19 cellular contexts compared by ENCODE assay signal in the genomic region with DNA sequence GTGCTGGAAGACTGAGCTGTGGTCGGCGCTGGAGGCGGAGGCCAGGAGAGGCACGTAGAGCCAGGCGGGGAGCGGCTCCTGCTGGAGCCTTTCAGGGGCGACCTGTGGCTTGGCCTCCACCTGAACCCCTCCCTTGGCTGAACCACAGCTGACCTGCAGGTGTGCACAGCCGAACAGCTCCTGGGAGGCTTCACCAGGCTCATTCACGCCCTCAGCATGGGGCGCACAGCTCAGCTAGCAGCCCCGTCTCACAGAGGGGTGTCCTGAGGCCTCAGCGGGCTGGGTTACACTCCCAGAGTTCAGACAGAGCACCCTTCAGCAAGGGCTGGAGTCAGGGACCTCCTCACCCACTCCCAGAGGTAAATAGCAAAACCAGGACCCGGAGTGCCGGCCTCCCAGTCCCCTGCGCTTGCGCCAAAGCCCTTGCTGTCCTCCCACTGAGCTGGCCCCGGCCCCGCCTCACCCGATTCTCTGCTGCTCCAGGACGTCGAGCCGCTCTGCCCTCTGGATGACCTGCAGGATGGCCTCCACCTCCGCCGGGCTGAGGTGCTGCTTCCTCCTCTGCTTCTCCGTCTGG. TPM values are rescaled to one million over a fixed set of nuclear protein-coding genes. Genes with fewer than 3 reads are reported as not detected.
DNase-seq lines count a peak whose midpoint lies in the region; ATAC-seq, FAIRE-seq and TF ChIP-seq lines count a peak whose summit lies in the region.
"Had no signal": no experiment of that assay in that cellular context is flagged by ENCODE, and none has a peak within 500 bp of the region (broad histone marks: within the 10 kb centered on the region; RNA-seq: fewer than 3 reads in every experiment).

No MANE protein-coding gene starts in this region.

- DNase-seq in NCI-H2107 treated with DMSO at 0.1 percent for 48 hours (lab: John Stamatoyannopoulos, UW; ENCODE audit: unreplicated experiment) (peak; percentile 57), NCI-H2107 (lab: John Stamatoyannopoulos, UW) (no peak), K562 (ENCODE audit: extremely low read depth in 1 of 4, low spot score in 3 of 4) (no peak), left kidney (ENCODE audit: low read depth, low spot score) (peak; percentile 91), spleen (peak; percentile 74), NCI-H748 (lab: John Stamatoyannopoulos, UW; ENCODE audit: unreplicated experiment) (no peak)
- no peak for DNase-seq in stimulated activated naive CD8-positive, alpha-beta T cell treated with anti-CD3 and anti-CD28 coated beads, Interleukin-15, Interleukin-2, amounts not matched to agents 100 U/mL and 50 U/mL, for 24 hours
- no peak for DNase-seq in activated naive CD4-positive, alpha-beta T cell treated with Interleukin-2 at 50 U/mL for 16 hours
- DNase-seq: 8988T; activated CD8-positive, alpha-beta T cell treated with anti-CD3 and anti-CD28 coated beads, Interleukin-2, amount 10 ng/mL, durations not matched to agents 7 days and 5 days; amygdala; C1 segment of cervical spinal cord; DMS 273 treated with DMSO at 0.1 percent for 48 hours; NCI-H748 treated with DMSO at 0.1 percent for 48 hours; small intestine; thyroid gland had no signal

- H3K9me3 ChIP-seq in K562 (replicated peaks; ENCODE audit: control insufficient read depth, insufficient read depth, low read depth, low read length) (no peaks in the 10 kb centered on the region), spleen (no peaks in the 10 kb centered on the region)
- H3K9me3 ChIP-seq: thyroid gland had no signal

- H3K36me3 ChIP-seq in K562 (ENCODE audit: control insufficient read depth, insufficient read depth, low read length) (no peaks in the 10 kb centered on the region), spleen (peaks cover 0 to 52% (median 10%) of the 10 kb centered on the region in 6 donors)

- no peak for FAIRE-seq in K562 (lab: Jason Lieb, UNC)
- FAIRE-seq: small intestine had no signal

- no peak overlapping the region for H3K4me3 ChIP-seq in K562
- no peak overlapping the region for H3K4me3 ChIP-seq in spleen
- H3K4me3 ChIP-seq: thyroid gland had no signal

- in situ Hi-C loops in K562 (cut with MboI): no loop called here

- no peaks in the 10 kb centered on the region; the same call in 1 of the 2 replicates for H4K20me1 ChIP-seq in K562 (replicated peaks; ENCODE audit: control insufficient read depth, insufficient read depth, low read length)

- H3K4me1 ChIP-seq in K562 (replicated peaks in 1 of 2; ENCODE audit: control insufficient read depth in 2 of 2, insufficient read depth in 2 of 2, low read length in 2 of 2) (peaks cover 0 to 8% of the 10 kb centered on the region in 2 experiments; a peak in 1 of 5 replicates), spleen (no peaks in the 10 kb centered on the region)
- H3K4me1 ChIP-seq: thyroid gland had no signal

- CTCF ChIA-PET in K562 (lab: Yijun Ruan, JAX; ENCODE audit: low intra/inter-chr PET ratio): no interaction called here

- H3K4me2 ChIP-seq in K562 (ENCODE audit: insufficient read depth, low read length): no peak overlapping the region

- intact Hi-C loops in K562 (cut with micrococcal nuclease) (no loop called here), spleen (cut with DNase I; ENCODE audit: low total_unique reads) (no loop called here)

- H2AFZ ChIP-seq in K562 (ENCODE audit: low read depth, low read length): no peak overlapping the region

- H3K9ac ChIP-seq in K562 (ENCODE audit: insufficient read depth in 1 of 2, low read depth in 2 of 2, low read length in 2 of 2): no peak overlapping the region

- no peak for TF ChIP-seq EP300 in K562 (IDR thresholded peaks at IDR 0.05; ENCODE audit: low read length)

- BruUV-seq in K562 (replicated peaks; lab: Mats Ljungman, UMichigan): no TSS peak

- no peaks in the 10 kb centered on the region for H3K79me2 ChIP-seq in K562 (ENCODE audit: control insufficient read depth, insufficient read depth, low read length)

- ATAC-seq in K562: no peak
- no peak for ATAC-seq in stimulated activated naive CD8-positive, alpha-beta T cell treated with anti-CD3 and anti-CD28 coated beads, Interleukin-15, Interleukin-2, amounts not matched to agents 100 U/mL and 50 U/mL, for 24 hours
- ATAC-seq: activated CD8-positive, alpha-beta T cell treated with anti-CD3 and anti-CD28 coated beads, Interleukin-2, amount 10 ng/mL, durations not matched to agents 7 days and 5 days; HCT116; Panc1 had no signal

- TF ChIP-seq RAD21 in K562 (CRISPR knock-in tag; conservative IDR thresholded peaks at IDR 0.05 in 1 of 2, IDR thresholded peaks at IDR 0.05 in 1 of 2): no peak

- TF ChIP-seq CTCF in K562 (IDR thresholded peaks at IDR 0.05 in 2 of 3, conservative IDR thresholded peaks at IDR 0.05 in 1 of 3; ENCODE audit: insufficient read depth in 2 of 3, low read depth in 1 of 3, low read length in 3 of 3) (no peak), spleen (IDR thresholded peaks at IDR 0.05 in 8 of 11, conservative IDR thresholded peaks at IDR 0.05 in 3 of 11) (no peak)

- 0% methylated on average over 10 of the region's 25 CpGs for WGBS in K562 (ENCODE audit: insufficient coverage, low coverage, missing lambda C conversion rate)
- 77 to 88% (median 83%) methylated on average over 23 to 25 of the region's 25 CpGs for WGBS in spleen, 5 donors

- H3K27me3 ChIP-seq in K562 (ENCODE audit: control insufficient read depth in 2 of 2, insufficient read depth in 2 of 2, low read length in 2 of 2): peaks cover 0 to 44% of the 10 kb centered on the region in 2 experiments; a peak in 4 of 5 replicates
- no peaks in the 10 kb centered on the region for H3K27me3 ChIP-seq in spleen (replicated peaks in 1 of 7)
- H3K27me3 ChIP-seq: thyroid gland had no signal

- no peaks in the 10 kb centered on the region for H3K9me1 ChIP-seq in K562 (ENCODE audit: control insufficient read depth, insufficient read depth, low read length)

- POLR2A ChIA-PET in K562 (lab: Yijun Ruan, JAX): no interaction called here

- TF ChIP-seq POLR2A in K562 (conservative IDR thresholded peaks at IDR 0.05) (no peak), spleen (IDR thresholded peaks at IDR 0.05) (no peak)

- H3K27ac ChIP-seq in K562 (ENCODE audit: extremely low read depth, low read depth, low read length) (no peak overlapping the region), spleen (no peak overlapping the region)
- H3K27ac ChIP-seq: epithelial cell of prostate, thyroid gland had no signal

TF ChIP-seq in K562, 482 proteins besides CTCF, POLR2A, EP300 and RAD21:
- TF ChIP-seq GTF3C2 (IDR thresholded peaks at IDR 0.05; ENCODE audit: borderline replicate concordance, extremely low read depth, insufficient read length) (no peak), NRF1 (conservative IDR thresholded peaks at IDR 0.05 in 1 of 2, IDR thresholded peaks at IDR 0.05 in 1 of 2) (peak; percentile 48 to 65)

RNA-seq across cellular contexts. Expression of gene RPH3AL, which starts 31.7 kb away (rescaled TPM):
- total RNA-seq in K562 (2011; cell fraction: chromatin; rRNA removed; ENCODE audit: low replicate concordance): 2.4 and 4.9 TPM in 2 replicates
- total RNA-seq in K562 (2011; cell fraction: nucleolus; rRNA removed): 3.2 and 5.9 TPM in 2 replicates
- total RNA-seq in K562 (2011; cell fraction: nucleoplasm; rRNA removed): 1.5 and 3.0 TPM in 2 replicates
- total RNA-seq in K562 (2014; rRNA removed): 0.86 and 1.2 TPM in 2 replicates
- total RNA-seq in K562 (2014; rRNA removed; fragmentation: Illumina TruSeq; extraction: Trizol): 0.25 and 0.93 TPM in 2 replicates
- 0.29 and 0.38 TPM in 2 replicates for total RNA-seq in K562 (2015; rRNA removed; fragmentation: Illumina TruSeq; extraction: Trizol)
- total RNA-seq in K562 (2021): 1.7 and 2.3 TPM in 2 replicates
- polyA plus RNA-seq in K562 (2011; rRNA removed): 0.45 and 0.52 TPM in 2 replicates
- polyA plus RNA-seq in K562 (2011; cell fraction: cytosol; rRNA removed): 0.40 and 1.8 TPM in 2 replicates
- polyA plus RNA-seq in K562 (2011; cell fraction: nucleus; rRNA removed): 0.77 and 1.1 TPM in 2 replicates
- 1.1 and 2.7 TPM in 2 replicates for polyA plus RNA-seq in K562 (2012)
- polyA plus RNA-seq in K562 (2014; fragmentation: Illumina TruSeq; extraction: Trizol): 0.39 and 0.76 TPM in 2 replicates
- under 1 TPM; 0.18 to 0.20 TPM for polyA plus RNA-seq in K562 (2014; fragmentation: Nextera tagmentation; extraction: Ambion mirVana)
- polyA plus RNA-seq in K562 (2014; rRNA removed): 0.64 and 1.6 TPM in 2 replicates
- 0.35 TPM in 1 of 2 replicates, not detected in the other for polyA minus RNA-seq in K562 (2011; rRNA and poly(A)+ RNA removed)
- polyA minus RNA-seq in K562 (2011; cell fraction: cytosol; rRNA and poly(A)+ RNA removed): 0.86 TPM in 1 of 2 replicates, not detected in the other
- 0.44 and 1.6 TPM in 2 replicates for polyA minus RNA-seq in K562 (2011; cell fraction: nucleus; rRNA and poly(A)+ RNA removed)
- total RNA-seq in spleen: 100 to 1,000 TPM in 1 of 7 donors, 10 to 100 TPM in 6; 44.2 to 182 (median 58.6) TPM
- polyA plus RNA-seq in spleen: 10 to 100 TPM in 1 of 3 donors, 1 to 10 TPM in 2; 4.8 to 27.1 (median 7.4) TPM

Comparison
In these comparisons a context has a peak if more than half of its experiments do, and no peak if none do; other contexts are left out.
1. DNase-seq: peak in NCI-H2107 treated with DMSO at 0.1 percent for 48 hours (single experiment), left kidney (single experiment) and spleen (single experiment); none in NCI-H2107 (single experiment), K562 (0 of 4), NCI-H748 (single experiment), stimulated activated naive CD8-positive, alpha-beta T cell treated with anti-CD3 and anti-CD28 coated beads, Interleukin-15, Interleukin-2, amounts not matched to agents 100 U/mL and 50 U/mL, for 24 hours (single experiment) and activated naive CD4-positive, alpha-beta T cell treated with Interleukin-2 at 50 U/mL for 16 hours (single experiment).
2. RNA of gene RPH3AL, which starts 31.7 kb away (total RNA-seq): 44.2 to 182 TPM in spleen; 0.25 to 5.9 TPM in K562; every median in the first group is over 4 times any median in the second.